Comparison of ENCODE assay signal across 8 cellular contexts in the genomic region with DNA sequence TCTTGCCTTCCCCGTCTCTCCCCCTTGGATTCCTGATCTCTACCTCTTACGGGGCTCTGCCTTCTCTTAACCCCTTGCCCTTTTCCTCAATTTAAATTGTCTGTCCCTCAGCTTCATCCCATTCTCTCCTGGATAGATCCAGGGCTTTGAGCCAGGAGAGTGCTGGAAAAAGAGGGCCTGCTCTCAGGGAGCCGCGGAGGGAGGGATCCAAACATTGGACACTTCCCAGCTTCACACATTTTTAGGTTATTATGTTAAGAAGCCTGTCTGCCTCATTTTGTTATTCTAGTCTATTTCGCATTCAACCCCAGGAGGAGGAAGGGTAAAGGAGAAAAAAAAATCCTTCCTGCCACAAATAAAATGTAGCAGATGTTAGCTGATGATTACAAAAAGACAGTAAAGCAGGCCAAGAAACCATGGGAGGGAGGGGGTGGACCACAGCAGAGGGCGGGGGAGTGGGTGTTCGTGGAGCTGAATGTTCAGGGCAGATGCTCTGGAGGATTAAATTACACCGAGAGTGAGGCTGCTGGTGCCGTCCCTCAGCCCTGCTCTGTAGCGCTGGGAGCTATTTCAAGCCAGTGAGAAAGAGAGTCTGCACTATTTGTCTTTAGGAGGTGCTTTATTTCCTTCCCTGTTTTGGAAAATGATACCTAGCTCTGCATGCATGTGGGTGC.
DNase-seq lines count a peak whose midpoint lies in the region; ATAC-seq and TF ChIP-seq lines count a peak whose summit lies in the region.

No MANE protein-coding gene starts in this region.

- TF ChIP-seq CTCF in AG04449 (IDR thresholded peaks at IDR 0.05; ENCODE audit: insufficient read depth, low read length, missing control alignments) (no peak), endothelial cell (IDR thresholded peaks at IDR 0.05; ENCODE audit: unreplicated experiment) (no peak), nephron (IDR thresholded peaks at IDR 0.05; ENCODE audit: unreplicated experiment in 3 of 3) (no peak), natural killer cell (IDR thresholded peaks at IDR 0.05) (no peak)

- H3K36me3 Mint-ChIP-seq in endothelial cell (ENCODE audit: low read depth, unreplicated experiment) (no peaks in the 10 kb centered on the region), nephron (ENCODE audit: low read depth) (no peaks in the 10 kb centered on the region), natural killer cell (no peaks in the 10 kb centered on the region)
- H3K36me3 Mint-ChIP-seq in activated T-cell treated with anti-CD3 and anti-CD28 coated beads, Interleukin-2, amount 50 U/mL, for 24 hours (ENCODE audit: low read depth) = no peaks in the 10 kb centered on the region

- DNase-seq in AG04449 (ENCODE audit: low read depth, low spot score) (peak; percentile 92), endothelial cell (ENCODE audit: low spot score) (peak; percentile 25), natural killer cell (no peak)
- no peak for DNase-seq in activated T-cell treated with anti-CD3 and anti-CD28 coated beads, Interleukin-2, amount 50 U/mL, for 24 hours

- ATAC-seq in HG03159 (IDR thresholded peaks at IDR 0.05; ENCODE audit: unreplicated experiment) (peak; percentile 50), HG03460 (IDR thresholded peaks at IDR 0.05; ENCODE audit: unreplicated experiment) (no peak), natural killer cell (no peak)

- peaks cover 31% of the 10 kb centered on the region for H3K4me1 Mint-ChIP-seq in endothelial cell (ENCODE audit: unreplicated experiment)
- H3K4me1 Mint-ChIP-seq in nephron = peaks cover 67% of the 10 kb centered on the region
- no peaks in the 10 kb centered on the region for H3K4me1 Mint-ChIP-seq in natural killer cell
- peaks cover 17% of the 10 kb centered on the region for H3K4me1 Mint-ChIP-seq in activated T-cell treated with anti-CD3 and anti-CD28 coated beads, Interleukin-2, amount 50 U/mL, for 24 hours (ENCODE audit: low read depth)

- CTCF ChIA-PET in AG04449 (lab: Yijun Ruan, JAX) = interaction anchor here (1.2 to 9.4 kb wide), 7 partner anchors 9 to 94 kb away, joined by 3 to 134 read pairs (median 6); no protein-coding TSS in a partner anchor

- H3K9me3 Mint-ChIP-seq in endothelial cell (ENCODE audit: unreplicated experiment) (no peaks in the 10 kb centered on the region), nephron (peaks cover 2% of the 10 kb centered on the region), natural killer cell (no peaks in the 10 kb centered on the region)
- H3K9me3 Mint-ChIP-seq in activated T-cell treated with anti-CD3 and anti-CD28 coated beads, Interleukin-2, amount 50 U/mL, for 24 hours = no peaks in the 10 kb centered on the region

- no peak overlapping the region for H3K4me3 Mint-ChIP-seq in endothelial cell (ENCODE audit: unreplicated experiment)
- peak overlapping the region; percentile 57 to 77 (median 64) for H3K4me3 Mint-ChIP-seq in nephron
- no peak overlapping the region for H3K4me3 Mint-ChIP-seq in natural killer cell
- H3K4me3 Mint-ChIP-seq in activated T-cell treated with anti-CD3 and anti-CD28 coated beads, Interleukin-2, amount 50 U/mL, for 24 hours = no peak overlapping the region

- POLR2A ChIA-PET in AG04449 (lab: Yijun Ruan, JAX) = interaction anchor here (0.6 to 2.3 kb wide), 7 partner anchors 17 to 233 kb away, joined by 3 to 11 read pairs (median 4); partner anchors contain the start of genes SUB1 and ZFR

- H3K4me3 ChIP-seq in AG04449 (ENCODE audit: low read depth, low read length) = peak overlapping the region; percentile 46

- H3K27ac Mint-ChIP-seq in endothelial cell (ENCODE audit: unreplicated experiment) = peak overlapping the region; percentile 49
- peak overlapping the region; percentile 94 to 96 (median 95) for H3K27ac Mint-ChIP-seq in nephron
- no peak overlapping the region for H3K27ac Mint-ChIP-seq in natural killer cell
- H3K27ac Mint-ChIP-seq in activated T-cell treated with anti-CD3 and anti-CD28 coated beads, Interleukin-2, amount 50 U/mL, for 24 hours = no peak overlapping the region

- intact Hi-C loops in natural killer cell (cut with micrococcal nuclease) = no loop called here

- peaks cover 3% of the 10 kb centered on the region for H3K27me3 Mint-ChIP-seq in endothelial cell (ENCODE audit: unreplicated experiment)
- no peaks in the 10 kb centered on the region for H3K27me3 Mint-ChIP-seq in nephron (ENCODE audit: low read depth)
- peaks cover 24 to 30% of the 10 kb centered on the region in 2 donors for H3K27me3 Mint-ChIP-seq in natural killer cell (ENCODE audit: low read depth in 2 of 2)
- no peaks in the 10 kb centered on the region for H3K27me3 Mint-ChIP-seq in activated T-cell treated with anti-CD3 and anti-CD28 coated beads, Interleukin-2, amount 50 U/mL, for 24 hours

TF ChIP-seq in PFSK-1, 5 proteins besides CTCF, POLR2A, EP300 and RAD21:
- TF ChIP-seq FOXP2 (optimal IDR thresholded peaks at IDR 0.05; ENCODE audit: borderline replicate concordance, extremely low read depth, extremely low read length, insufficient read depth) (peak; percentile 34), SIN3A (IDR thresholded peaks at IDR 0.05; ENCODE audit: borderline replicate concordance, insufficient read depth, low read length) (no peak)
- TF ChIP-seq, protein P1, sequence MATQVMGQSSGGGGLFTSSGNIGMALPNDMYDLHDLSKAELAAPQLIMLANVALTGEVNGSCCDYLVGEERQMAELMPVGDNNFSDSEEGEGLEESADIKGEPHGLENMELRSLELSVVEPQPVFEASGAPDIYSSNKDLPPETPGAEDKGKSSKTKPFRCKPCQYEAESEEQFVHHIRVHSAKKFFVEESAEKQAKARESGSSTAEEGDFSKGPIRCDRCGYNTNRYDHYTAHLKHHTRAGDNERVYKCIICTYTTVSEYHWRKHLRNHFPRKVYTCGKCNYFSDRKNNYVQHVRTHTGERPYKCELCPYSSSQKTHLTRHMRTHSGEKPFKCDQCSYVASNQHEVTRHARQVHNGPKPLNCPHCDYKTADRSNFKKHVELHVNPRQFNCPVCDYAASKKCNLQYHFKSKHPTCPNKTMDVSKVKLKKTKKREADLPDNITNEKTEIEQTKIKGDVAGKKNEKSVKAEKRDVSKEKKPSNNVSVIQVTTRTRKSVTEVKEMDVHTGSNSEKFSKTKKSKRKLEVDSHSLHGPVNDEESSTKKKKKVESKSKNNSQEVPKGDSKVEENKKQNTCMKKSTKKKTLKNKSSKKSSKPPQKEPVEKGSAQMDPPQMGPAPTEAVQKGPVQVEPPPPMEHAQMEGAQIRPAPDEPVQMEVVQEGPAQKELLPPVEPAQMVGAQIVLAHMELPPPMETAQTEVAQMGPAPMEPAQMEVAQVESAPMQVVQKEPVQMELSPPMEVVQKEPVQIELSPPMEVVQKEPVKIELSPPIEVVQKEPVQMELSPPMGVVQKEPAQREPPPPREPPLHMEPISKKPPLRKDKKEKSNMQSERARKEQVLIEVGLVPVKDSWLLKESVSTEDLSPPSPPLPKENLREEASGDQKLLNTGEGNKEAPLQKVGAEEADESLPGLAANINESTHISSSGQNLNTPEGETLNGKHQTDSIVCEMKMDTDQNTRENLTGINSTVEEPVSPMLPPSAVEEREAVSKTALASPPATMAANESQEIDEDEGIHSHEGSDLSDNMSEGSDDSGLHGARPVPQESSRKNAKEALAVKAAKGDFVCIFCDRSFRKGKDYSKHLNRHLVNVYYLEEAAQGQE (IDR thresholded peaks at IDR 0.05; ENCODE audit: insufficient read depth in 1 of 2, low read depth in 2 of 2, low read length in 2 of 2) = 0 out of 4 replicates have a peak, but pooled peaks of 1 of the 2 experiments have one; percentile 25
TF ChIP-seq in PFSK-1: peak in this region for 2.

Comparison
In these comparisons a context has a peak if more than half of its experiments do, and no peak if none do; other contexts are left out.
1. DNase-seq: peak in AG04449 (single experiment) and endothelial cell (single experiment); none in natural killer cell (single experiment) and activated T-cell treated with anti-CD3 and anti-CD28 coated beads, Interleukin-2, amount 50 U/mL, for 24 hours (single experiment).
2. H3K27ac Mint-ChIP-seq: peak in endothelial cell (single experiment) and nephron (3 of 3); none in natural killer cell (0 of 2) and activated T-cell treated with anti-CD3 and anti-CD28 coated beads, Interleukin-2, amount 50 U/mL, for 24 hours (single experiment).
3. H3K4me3 Mint-ChIP-seq: peak in nephron (3 of 3); none in endothelial cell (single experiment), natural killer cell (single experiment) and activated T-cell treated with anti-CD3 and anti-CD28 coated beads, Interleukin-2, amount 50 U/mL, for 24 hours (single experiment).